In genomic region chr9:128786681-128787582, GRCh38 we compare ENCODE assay signal across 8 cellular contexts. TPM values are rescaled to one million over a fixed set of nuclear protein-coding genes. Genes with fewer than 3 reads are reported as not detected.
DNase-seq lines count a peak whose midpoint lies in the region; ATAC-seq and TF ChIP-seq lines count a peak whose summit lies in the region.

TBC1D13 (plus strand) TSS chr9:128787253; CDS start chr9:128787354, 101 bp downstream.

- H3K9ac ChIP-seq in DND-41 (ENCODE audit: low read depth, low read length): peak within 1 kb of the TSS; percentile 77
- peak within 1 kb of the TSS; percentile 83 for H3K9ac ChIP-seq in fibroblast of lung (ENCODE audit: insufficient read depth, low read length)

- peaks cover 20% of the 10 kb centered on the region for H3K79me2 ChIP-seq in DND-41 (ENCODE audit: insufficient read depth, low read length)
- peaks cover 15% of the 10 kb centered on the region for H3K79me2 ChIP-seq in GM23338 (replicated peaks; ENCODE audit: insufficient read depth)
- H3K79me2 ChIP-seq in fibroblast of lung (ENCODE audit: control insufficient read depth, insufficient read depth, low read length): peaks cover 14% of the 10 kb centered on the region

- H3K9me3 ChIP-seq in DND-41 (ENCODE audit: insufficient read depth, low read length, severe bottlenecking) (no peaks in the 10 kb centered on the region), fibroblast of lung (ENCODE audit: control insufficient read depth, insufficient read depth, low read depth, low read length) (no peaks in the 10 kb centered on the region)
- no peaks in the 10 kb centered on the region for H3K9me3 ChIP-seq in naive thymus-derived CD4-positive, alpha-beta T cell (ENCODE audit: control insufficient read depth in 2 of 3, low read length in 3 of 3)

- peaks cover 1% of the 10 kb centered on the region; the same call in 2 of the 3 replicates for H3K36me3 Mint-ChIP-seq in GM23338 (ENCODE audit: low read depth)
- peaks cover 0 to 11% (median 1%) of the 10 kb centered on the region in 5 donors for H3K36me3 Mint-ChIP-seq in naive thymus-derived CD4-positive, alpha-beta T cell
- H3K36me3 Mint-ChIP-seq in stimulated activated memory B cell treated with anti-CD40 and anti-IgM and Interleukin-4, amounts not matched to agents 10 μg/mL and 1 μg/mL and 100 μg/mL, for 72 hours: peaks cover 22% of the 10 kb centered on the region

- peaks cover 27% of the 10 kb centered on the region for H3K4me1 ChIP-seq in DND-41 (ENCODE audit: insufficient read depth, low read length)
- peaks cover 7% of the 10 kb centered on the region for H3K4me1 ChIP-seq in GM23338 (ENCODE audit: insufficient read depth)
- no peaks in the 10 kb centered on the region for H3K4me1 ChIP-seq in fibroblast of lung (ENCODE audit: control insufficient read depth, extremely low read depth, insufficient read depth, low read length)
- H3K4me1 ChIP-seq in naive thymus-derived CD4-positive, alpha-beta T cell (ENCODE audit: control insufficient read depth in 2 of 2, insufficient read depth in 2 of 2, low read length in 2 of 2): peaks cover 13% of the 10 kb centered on the region in 2 donors

- peaks cover 1% of the 10 kb centered on the region; the same call in 2 of the 3 replicates for H3K9me3 Mint-ChIP-seq in GM23338
- H3K9me3 Mint-ChIP-seq in naive thymus-derived CD4-positive, alpha-beta T cell: no peaks in the 10 kb centered on the region
- H3K9me3 Mint-ChIP-seq in stimulated activated memory B cell treated with anti-CD40 and anti-IgM and Interleukin-4, amounts not matched to agents 10 μg/mL and 1 μg/mL and 100 μg/mL, for 72 hours: no peaks in the 10 kb centered on the region

- H3K4me1 Mint-ChIP-seq in GM23338: peaks cover 3% of the 10 kb centered on the region; the same call in 2 of the 3 replicates
- peaks cover 6 to 29% (median 23%) of the 10 kb centered on the region in 7 donors for H3K4me1 Mint-ChIP-seq in naive thymus-derived CD4-positive, alpha-beta T cell
- H3K4me1 Mint-ChIP-seq in stimulated activated memory B cell treated with anti-CD40 and anti-IgM and Interleukin-4, amounts not matched to agents 10 μg/mL and 1 μg/mL and 100 μg/mL, for 72 hours: peaks cover 60% of the 10 kb centered on the region

- H3K36me3 ChIP-seq in DND-41 (ENCODE audit: insufficient read depth, low read length): peaks cover 21% of the 10 kb centered on the region
- H3K36me3 ChIP-seq in GM23338 (ENCODE audit: insufficient read depth): no peaks in the 10 kb centered on the region
- H3K36me3 ChIP-seq in fibroblast of lung (ENCODE audit: control insufficient read depth, insufficient read depth, low read length): peaks cover 7% of the 10 kb centered on the region
- H3K36me3 ChIP-seq in naive thymus-derived CD4-positive, alpha-beta T cell (ENCODE audit: control insufficient read depth in 2 of 3, insufficient read depth in 3 of 3, low read length in 3 of 3): peaks cover 0 to 28% (median 7%) of the 10 kb centered on the region in 3 experiments

- ATAC-seq in DND-41 (ENCODE audit: insufficient read depth, low read depth) (peak; percentile 96), GM23338 (peak; percentile 98)
- ATAC-seq in naive thymus-derived CD4-positive, alpha-beta T cell: peak; percentile 99
- peak; percentile 97 for ATAC-seq in stimulated activated memory B cell treated with anti-CD40 and anti-IgM and Interleukin-4, amounts not matched to agents 10 μg/mL and 1 μg/mL and 100 μg/mL, for 72 hours

- peak within 1 kb of the TSS; percentile 94 to 96 for H3K4me3 ChIP-seq in DND-41 (ENCODE audit: low read depth in 1 of 2, low read length in 2 of 2)
- H3K4me3 ChIP-seq in GM23338: peak within 1 kb of the TSS; percentile 95
- H3K4me3 ChIP-seq in LNCaP clone FGC (ENCODE audit: low read depth, low read length): peak within 1 kb of the TSS; percentile 96
- peak within 1 kb of the TSS; percentile 76 to 93 (median 89) for H3K4me3 ChIP-seq in fibroblast of lung (replicated peaks in 1 of 4; ENCODE audit: control extremely low read depth in 1 of 4, insufficient read depth in 1 of 4, low read depth in 3 of 4, low read length in 4 of 4)
- H3K4me3 ChIP-seq in naive thymus-derived CD4-positive, alpha-beta T cell (ENCODE audit: low read length): peak within 1 kb of the TSS; percentile 90

- H3K4me2 ChIP-seq in DND-41 (ENCODE audit: insufficient read depth, low read length) (peak within 1 kb of the TSS; percentile 88), GM23338 (peak within 1 kb of the TSS; percentile 99), fibroblast of lung (ENCODE audit: extremely low read depth, insufficient read depth, low read length) (peak within 1 kb of the TSS; percentile 90)

- peak within 1 kb of the TSS; percentile 67; the same call in 1 of the 2 replicates for H3K27ac Mint-ChIP-seq in GM23338
- H3K27ac Mint-ChIP-seq in naive thymus-derived CD4-positive, alpha-beta T cell: peak within 1 kb of the TSS; percentile 87 to 98 (median 95)
- peak within 1 kb of the TSS; percentile 97 for H3K27ac Mint-ChIP-seq in stimulated activated memory B cell treated with anti-CD40 and anti-IgM and Interleukin-4, amounts not matched to agents 10 μg/mL and 1 μg/mL and 100 μg/mL, for 72 hours

- peak within 1 kb of the TSS; percentile 83 for H3K27ac ChIP-seq in DND-41 (ENCODE audit: low read length)
- peak within 1 kb of the TSS; percentile 66; the same call in 1 of the 2 replicates for H3K27ac ChIP-seq in GM23338 (ENCODE audit: low read depth)
- H3K27ac ChIP-seq in RWPE1: peak within 1 kb of the TSS; percentile 83
- peak within 1 kb of the TSS; percentile 63 for H3K27ac ChIP-seq in fibroblast of lung (ENCODE audit: insufficient read depth, low read length)
- peak within 1 kb of the TSS; percentile 82 for H3K27ac ChIP-seq in naive thymus-derived CD4-positive, alpha-beta T cell (ENCODE audit: low read depth, low read length)

- DNase-seq in DND-41 (peak; percentile 88), GM23338 (ENCODE audit: low spot score) (peak; percentile 94), LNCaP clone FGC (ENCODE audit: low read depth) (peak; percentile 18), RWPE1 (ENCODE audit: low spot score) (peak; percentile 99), fibroblast of lung (ENCODE audit: low read depth in 2 of 2) (peak; percentile 78)
- DNase-seq in activated T-helper 1 cell treated with anti-CD3 and anti-CD28 coated beads, Interleukin-2, amount 50 U/mL, for 16 hours (ENCODE audit: low read depth in 1 of 2, low spot score in 1 of 2): peak; percentile 82 to 85
- DNase-seq in naive thymus-derived CD4-positive, alpha-beta T cell: peak; percentile 88 to 93 (median 92)

- peaks cover 8% of the 10 kb centered on the region for H3K27me3 Mint-ChIP-seq in GM23338 (ENCODE audit: insufficient read depth, low read depth, poor library complexity)
- H3K27me3 Mint-ChIP-seq in naive thymus-derived CD4-positive, alpha-beta T cell: no peaks in the 10 kb centered on the region
- H3K27me3 Mint-ChIP-seq in stimulated activated memory B cell treated with anti-CD40 and anti-IgM and Interleukin-4, amounts not matched to agents 10 μg/mL and 1 μg/mL and 100 μg/mL, for 72 hours: no peaks in the 10 kb centered on the region

- H3K27me3 ChIP-seq in DND-41 (ENCODE audit: insufficient read depth, low read length, poor library complexity) (no peaks in the 10 kb centered on the region), GM23338 (ENCODE audit: insufficient read depth) (no peaks in the 10 kb centered on the region), fibroblast of lung (ENCODE audit: control insufficient read depth, insufficient read depth, low read length) (no peaks in the 10 kb centered on the region)
- H3K27me3 ChIP-seq in naive thymus-derived CD4-positive, alpha-beta T cell (ENCODE audit: control insufficient read depth in 2 of 2, insufficient read depth in 2 of 2, low read length in 2 of 2): no peaks in the 10 kb centered on the region

- H3F3A ChIP-seq in GM23338 (replicated peaks; ENCODE audit: low read depth): peaks cover 16% of the 10 kb centered on the region

- CTCF ChIA-PET in RWPE1 (lab: Yijun Ruan, JAX): interaction anchor here (0.6 to 0.7 kb wide), 4 partner anchors 19 to 88 kb away, joined by 3 to 5 read pairs (median 4); no protein-coding TSS in a partner anchor
- CTCF ChIA-PET in naive thymus-derived CD4-positive, alpha-beta T cell (lab: Charles Lee): interaction anchor here (0.6 kb wide), 1 partner anchor 147 kb away, joined by 6 read pairs; no protein-coding TSS in a partner anchor

- intact Hi-C loops in naive thymus-derived CD4-positive, alpha-beta T cell (cut with micrococcal nuclease): loop anchor here (1.0 to 5.0 kb wide), 12 partner anchors 16 to 465 kb away; partner anchors contain the start of genes PKN3 (in 2 of the 2), SPOUT1 (in 2 of the 2), ZDHHC12 (in 2 of the 2) and ZER1 (in 2 of the 2)

- POLR2A ChIA-PET in RWPE1 (lab: Yijun Ruan, JAX; ENCODE audit: low non-redundant PET): no interaction called here
- POLR2A ChIA-PET in naive thymus-derived CD4-positive, alpha-beta T cell (lab: Charles Lee): interaction anchor here (0.6 to 2.2 kb wide), 8 partner anchors 14 to 87 kb away, joined by 3 to 31 read pairs (median 5); partner anchors contain the start of genes ENDOG, SPOUT1 and ZER1

- no peaks in the 10 kb centered on the region for H3K9me2 ChIP-seq in GM23338 (ENCODE audit: insufficient read depth)

- H4K20me1 ChIP-seq in DND-41 (ENCODE audit: insufficient read depth, low read length): peaks cover 2% of the 10 kb centered on the region; the same call in 1 of the 2 replicates
- no peaks in the 10 kb centered on the region for H4K20me1 ChIP-seq in GM23338 (replicated peaks; ENCODE audit: insufficient read depth)
- H4K20me1 ChIP-seq in fibroblast of lung (ENCODE audit: control insufficient read depth, extremely low read depth, insufficient read depth, low read length): no peaks in the 10 kb centered on the region

- TF ChIP-seq CTCF in DND-41 (IDR thresholded peaks at IDR 0.05; ENCODE audit: borderline replicate concordance, extremely low read depth, low read length, poor library complexity, severe bottlenecking) (no peak), GM23338 (conservative IDR thresholded peaks at IDR 0.05; ENCODE audit: low read depth in 2 of 2) (no peak), LNCaP clone FGC (IDR thresholded peaks at IDR 0.05; ENCODE audit: control insufficient read depth, extremely low read depth, insufficient read depth) (no peak), RWPE1 (conservative IDR thresholded peaks at IDR 0.05; ENCODE audit: low read depth) (no peak), fibroblast of lung (conservative IDR thresholded peaks at IDR 0.05 in 1 of 2, IDR thresholded peaks at IDR 0.05 in 1 of 2; ENCODE audit: low read depth in 1 of 2, low read length in 2 of 2) (no peak)

- H2AFZ ChIP-seq in DND-41 (ENCODE audit: low read depth, low read length): peak within 1 kb of the TSS; percentile 90
- peak within 1 kb of the TSS; percentile 100 for H2AFZ ChIP-seq in GM23338
- peak within 1 kb of the TSS; percentile 92 for H2AFZ ChIP-seq in fibroblast of lung (ENCODE audit: low read length)

- peak within 1 kb of the TSS; percentile 93 for H3K4me3 Mint-ChIP-seq in GM23338
- peak within 1 kb of the TSS; percentile 80 to 98 (median 92) for H3K4me3 Mint-ChIP-seq in naive thymus-derived CD4-positive, alpha-beta T cell
- peak within 1 kb of the TSS; percentile 100 for H3K4me3 Mint-ChIP-seq in stimulated activated memory B cell treated with anti-CD40 and anti-IgM and Interleukin-4, amounts not matched to agents 10 μg/mL and 1 μg/mL and 100 μg/mL, for 72 hours

RNA-seq across cellular contexts. Expression of gene TBC1D13, which starts in this region (rescaled TPM):
- 19.1 and 19.4 TPM in 2 replicates for total RNA-seq in GM23338 (2014; rRNA removed; shearing (Covaris generic))
- polyA plus RNA-seq in GM23338 (2016; fragmentation: Nextera tagmentation; extraction: Ambion mirVana) (7.8 and 8.3 TPM in 2 replicates), fibroblast of lung (20.6 and 24.9 TPM in 2 replicates)
- 7.4 and 9.2 TPM in 2 replicates for total RNA-seq in fibroblast of lung
- polyA plus RNA-seq in fibroblast of lung (2012): 17.7 and 19.3 TPM in 2 replicates
- polyA minus RNA-seq in fibroblast of lung (ENCODE audit: low replicate concordance): 45.8 and 47.0 TPM in 2 replicates
- total RNA-seq in naive thymus-derived CD4-positive, alpha-beta T cell: 10 to 100 TPM; 21.0 to 35.2 (median 24.9) TPM
- polyA plus RNA-seq in naive thymus-derived CD4-positive, alpha-beta T cell: 10 to 100 TPM; 18.6 to 43.5 TPM

Comparison
In these comparisons a context has a peak if more than half of its experiments do, and no peak if none do; other contexts are left out.
1. Peak in every context shown above with its lines: DNase-seq, ATAC-seq, H3K4me3 ChIP-seq and H3K27ac ChIP-seq.
2. DNase-seq: peak in every context shown above with its lines; median percentile 99 in RWPE1; 94 in GM23338; 92 in naive thymus-derived CD4-positive, alpha-beta T cell; 88 in DND-41; 84 in activated T-helper 1 cell treated with anti-CD3 and anti-CD28 coated beads, Interleukin-2, amount 50 U/mL, for 16 hours; 78 in fibroblast of lung; 18 in LNCaP clone FGC.